18 cellular contexts compared by ENCODE assay signal in the genomic region with DNA sequence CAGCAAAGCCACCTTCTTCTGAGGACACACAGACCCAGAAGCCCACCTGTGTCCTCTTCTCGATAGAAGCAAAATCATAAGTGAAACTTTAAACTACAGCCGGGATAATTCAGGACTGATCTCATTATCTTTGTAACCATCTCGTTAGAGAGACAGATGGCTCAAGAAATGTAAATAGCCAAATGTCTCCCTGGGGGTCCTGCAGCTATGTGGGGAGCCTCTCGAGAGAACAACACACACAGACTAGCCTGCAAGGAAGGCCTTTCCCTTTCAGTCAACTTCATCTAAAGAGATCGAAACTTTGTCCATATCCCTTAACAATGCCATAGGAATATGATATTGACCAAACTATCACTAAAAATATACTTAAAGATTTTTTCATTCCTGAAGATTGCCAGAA.
DNase-seq lines count a peak whose midpoint lies in the region; ATAC-seq and TF ChIP-seq lines count a peak whose summit lies in the region.
"Had no signal": no experiment of that assay in that cellular context is flagged by ENCODE, and none has a peak within 500 bp of the region (broad histone marks: within the 10 kb centered on the region; RNA-seq: fewer than 3 reads in every experiment).

No MANE protein-coding gene starts in this region.

- no CpG with 5 or more reads among the region's 5 CpGs for WGBS in mesendoderm (ENCODE audit: extremely low coverage, insufficient coverage, low lambda C conversion rate)

- DNase-seq in GM23338 (ENCODE audit: low spot score) = peak; percentile 9
- DNase-seq in NCI-H524 treated with DMSO at 0.1 percent for 48 hours (lab: John Stamatoyannopoulos, UW) = peak; percentile 60
- DNase-seq in WTC11 (ENCODE audit: low spot score) = no peak
- DNase-seq in mesendoderm = peak; percentile 51
- no peak for DNase-seq in progenitor cell of endocrine pancreas (ENCODE audit: low spot score, unreplicated experiment)
- DNase-seq in activated gamma-delta T cell treated with Interleukin-2 at 50 U/mL for 16 hours = no peak
- DNase-seq: CD4-positive, alpha-beta memory T cell; Kasumi-1; MM.1S; NCI-H1092; NCI-H1436 treated with DMSO at 0.1 percent for 48 hours; NCI-H2029 treated with DMSO at 0.1 percent for 48 hours; NCI-H345; T-helper 1 cell had no signal

- no peak overlapping the region for H2BK5ac ChIP-seq in mesendoderm (ENCODE audit: low read length)

- H3K27ac Mint-ChIP-seq in GM23338 (no peak overlapping the region), WTC11 (no peak overlapping the region), progenitor cell of endocrine pancreas (no peak overlapping the region)
- H3K27ac Mint-ChIP-seq: CD4-positive, alpha-beta memory T cell; IgD-negative memory B cell had no signal

- no peaks in the 10 kb centered on the region for H3K36me3 ChIP-seq in GM23338 (ENCODE audit: insufficient read depth)
- no peaks in the 10 kb centered on the region for H3K36me3 ChIP-seq in mesendoderm (ENCODE audit: control insufficient read depth, insufficient read depth, low read length)
- H3K36me3 ChIP-seq: BLaER1 had no signal

- H2BK15ac ChIP-seq in mesendoderm (replicated peaks; ENCODE audit: low read depth) = no peak overlapping the region

- no peak overlapping the region for H3K56ac ChIP-seq in mesendoderm (ENCODE audit: low read length)

- H3K9me2 ChIP-seq in GM23338 (ENCODE audit: insufficient read depth) = 0 out of 2 replicates have a peak, but pooled peaks cover 4% of the 10 kb centered on the region

- H2BK120ac ChIP-seq in mesendoderm (ENCODE audit: low read depth, low read length) = no peak overlapping the region

- H3K4me2 ChIP-seq in GM23338 = no peak overlapping the region
- H3K4me2 ChIP-seq in mesendoderm (ENCODE audit: low read length) = no peak overlapping the region
- H3K4me2 ChIP-seq: BLaER1 had no signal

- no peaks in the 10 kb centered on the region for H3K79me2 ChIP-seq in GM23338 (replicated peaks; ENCODE audit: insufficient read depth)
- no peaks in the 10 kb centered on the region for H3K79me2 ChIP-seq in mesendoderm (ENCODE audit: control insufficient read depth, insufficient read depth, low read length)

- H3K27me3 ChIP-seq in GM23338 (ENCODE audit: insufficient read depth) (no peaks in the 10 kb centered on the region), mesendoderm (ENCODE audit: insufficient read depth, low read length, poor library complexity) (no peaks in the 10 kb centered on the region)
- H3K27me3 ChIP-seq: BLaER1 had no signal

- H3K9ac ChIP-seq in mesendoderm (ENCODE audit: low read length) = no peak overlapping the region
- H3K9ac ChIP-seq: BLaER1 had no signal

- no peak overlapping the region for H4K5ac ChIP-seq in mesendoderm (ENCODE audit: low read length)

- POLR2A ChIA-PET in WTC11 (lab: Charles Lee) = no interaction called here

- no peak overlapping the region for H3K23ac ChIP-seq in mesendoderm (ENCODE audit: low read length)

- ATAC-seq in GM23338 = peak; percentile 41; the same call in 1 of the 3 replicates
- ATAC-seq in WTC11 = peak; percentile 56; the same call in 1 of the 2 replicates
- no peak for ATAC-seq in HG02885 (IDR thresholded peaks at IDR 0.05; ENCODE audit: poor library complexity, unreplicated experiment)
- ATAC-seq in GM18498 (IDR thresholded peaks at IDR 0.05; ENCODE audit: unreplicated experiment) = no peak

- no peak overlapping the region for H3K4me3 ChIP-seq in GM23338
- H3K4me3 ChIP-seq in mesendoderm (ENCODE audit: low read length) = no peak overlapping the region
- H3K4me3 ChIP-seq: BLaER1 had no signal

- peaks cover 3% of the 10 kb centered on the region for H3K9me3 Mint-ChIP-seq in GM23338
- H3K9me3 Mint-ChIP-seq in WTC11 = peaks cover 21% of the 10 kb centered on the region
- H3K9me3 Mint-ChIP-seq in progenitor cell of endocrine pancreas (ENCODE audit: low read depth) = no peaks in the 10 kb centered on the region

- no peaks in the 10 kb centered on the region; the same call in 1 of the 2 replicates for H3K4me1 ChIP-seq in GM23338 (ENCODE audit: insufficient read depth)
- no peaks in the 10 kb centered on the region for H3K4me1 ChIP-seq in mesendoderm (ENCODE audit: control insufficient read depth, low read depth, low read length)
- H3K4me1 ChIP-seq: BLaER1 had no signal

- no peaks in the 10 kb centered on the region for H3F3A ChIP-seq in GM23338 (replicated peaks; ENCODE audit: low read depth)

- CTCF ChIA-PET in WTC11 (lab: Charles Lee) = no interaction called here

- H2AK5ac ChIP-seq in mesendoderm (ENCODE audit: low read length) = no peak overlapping the region

- no peak overlapping the region for H3K27ac ChIP-seq in GM23338 (ENCODE audit: low read depth)
- H3K27ac ChIP-seq in mesendoderm (ENCODE audit: low read depth, low read length) = no peak overlapping the region
- H3K27ac ChIP-seq: BLaER1 had no signal

- H4K20me1 ChIP-seq in GM23338 (replicated peaks; ENCODE audit: insufficient read depth) = no peaks in the 10 kb centered on the region
- H4K20me1 ChIP-seq: BLaER1 had no signal

- H3K79me1 ChIP-seq in mesendoderm (ENCODE audit: low read length) = no peaks in the 10 kb centered on the region

- H3K27me3 Mint-ChIP-seq in GM23338 (ENCODE audit: insufficient read depth, low read depth, poor library complexity) (peaks cover 3% of the 10 kb centered on the region), WTC11 (ENCODE audit: low read depth) (no peaks in the 10 kb centered on the region), progenitor cell of endocrine pancreas (no peaks in the 10 kb centered on the region)

- TF ChIP-seq CTCF in GM23338 (conservative IDR thresholded peaks at IDR 0.05; ENCODE audit: low read depth in 2 of 2) = no peak
- no peak for TF ChIP-seq CTCF in WTC11 (IDR thresholded peaks at IDR 0.05)
- no peak for TF ChIP-seq CTCF in progenitor cell of endocrine pancreas (IDR thresholded peaks at IDR 0.05; ENCODE audit: unreplicated experiment)

- peak overlapping the region; percentile 81; the same call in 1 of the 2 replicates for H2AFZ ChIP-seq in GM23338

- H4K8ac ChIP-seq in mesendoderm (ENCODE audit: low read depth, low read length) = no peak overlapping the region

- H3K4me1 Mint-ChIP-seq in GM23338 (peaks cover 10% of the 10 kb centered on the region), WTC11 (peaks cover 18% of the 10 kb centered on the region), progenitor cell of endocrine pancreas (ENCODE audit: low read depth) (peaks cover 11% of the 10 kb centered on the region)
- H3K4me1 Mint-ChIP-seq: CD4-positive, alpha-beta memory T cell; IgD-negative memory B cell had no signal

- H3K18ac ChIP-seq in mesendoderm (ENCODE audit: low read length) = no peak overlapping the region

- no peak overlapping the region for H3K4ac ChIP-seq in mesendoderm (ENCODE audit: low read depth, low read length)

- H3K36me3 Mint-ChIP-seq in GM23338 (ENCODE audit: low read depth) = 0 out of 3 replicates have a peak, but pooled peaks cover 9% of the 10 kb centered on the region
- no peaks in the 10 kb centered on the region; the same call in 1 of the 2 replicates for H3K36me3 Mint-ChIP-seq in WTC11
- no peaks in the 10 kb centered on the region for H3K36me3 Mint-ChIP-seq in progenitor cell of endocrine pancreas (ENCODE audit: insufficient read depth)
- H3K36me3 Mint-ChIP-seq: CD4-positive, alpha-beta memory T cell; IgD-negative memory B cell had no signal

- no peak overlapping the region; the same call in 2 of the 3 replicates for H3K4me3 Mint-ChIP-seq in GM23338
- no peak overlapping the region for H3K4me3 Mint-ChIP-seq in WTC11
- H3K4me3 Mint-ChIP-seq in progenitor cell of endocrine pancreas (ENCODE audit: low read depth) = no peak overlapping the region
- H3K4me3 Mint-ChIP-seq: CD4-positive, alpha-beta memory T cell; IgD-negative memory B cell had no signal

TF ChIP-seq in GM23338, 12 proteins besides CTCF, POLR2A, EP300 and RAD21 (continues in another document):
- TF ChIP-seq ZNF114 (CRISPR knock-in tag; IDR thresholded peaks at IDR 0.05) (no peak), NANOG (IDR thresholded peaks at IDR 0.05; ENCODE audit: borderline replicate concordance) (no peak), STAT1 (IDR thresholded peaks at IDR 0.05; ENCODE audit: unreplicated experiment) (no peak), ZNF331 (CRISPR knock-in tag; IDR thresholded peaks at IDR 0.05; ENCODE audit: low read depth) (no peak), JUNB (IDR thresholded peaks at IDR 0.05; ENCODE audit: unreplicated experiment) (no peak)

TF ChIP-seq in WTC11, 78 proteins besides CTCF, POLR2A, EP300 and RAD21:
- TF ChIP-seq ZNF423 (CRISPR knock-in tag; IDR thresholded peaks at IDR 0.05) (no peak), CREM (CRISPR knock-in tag; IDR thresholded peaks at IDR 0.05) (no peak), SP1 (CRISPR knock-in tag; conservative IDR thresholded peaks at IDR 0.05) (no peak)
- TF ChIP-seq, protein P1, sequence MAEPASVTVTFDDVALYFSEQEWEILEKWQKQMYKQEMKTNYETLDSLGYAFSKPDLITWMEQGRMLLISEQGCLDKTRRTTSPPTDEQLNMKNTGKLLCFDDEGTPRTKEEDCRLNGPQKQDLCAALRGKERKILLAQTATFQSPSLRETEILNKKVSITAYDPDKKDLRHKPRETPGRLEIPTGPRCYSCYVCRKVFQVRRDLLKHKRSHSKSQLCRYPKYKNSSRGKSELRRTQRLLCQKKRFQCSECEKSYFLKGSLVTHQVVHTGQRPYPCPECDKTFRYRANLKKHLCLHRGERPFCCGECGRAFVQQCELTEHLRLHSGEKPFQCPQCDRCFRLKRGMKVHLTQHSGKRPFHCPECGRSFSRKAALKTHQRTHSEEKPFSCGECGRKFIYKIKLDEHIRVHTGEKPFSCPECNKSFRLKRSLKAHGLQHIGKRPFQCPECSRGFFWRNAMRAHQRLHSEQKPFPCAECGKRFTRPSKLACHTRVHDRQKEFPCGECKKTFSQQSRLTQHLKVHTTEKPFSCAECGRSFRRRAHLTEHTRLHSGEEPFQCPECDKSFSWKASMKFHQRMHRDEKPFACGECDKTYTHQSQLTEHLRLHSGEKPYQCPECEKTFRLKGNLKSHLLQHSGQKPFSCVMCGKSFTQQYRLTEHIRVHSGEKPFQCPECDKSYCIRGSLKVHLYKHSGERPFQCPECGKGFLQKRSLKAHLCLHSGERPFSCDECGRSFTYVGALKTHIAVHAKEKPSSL (CRISPR knock-in tag; conservative IDR thresholded peaks at IDR 0.05) = no peak
- TF ChIP-seq, protein P2, sequence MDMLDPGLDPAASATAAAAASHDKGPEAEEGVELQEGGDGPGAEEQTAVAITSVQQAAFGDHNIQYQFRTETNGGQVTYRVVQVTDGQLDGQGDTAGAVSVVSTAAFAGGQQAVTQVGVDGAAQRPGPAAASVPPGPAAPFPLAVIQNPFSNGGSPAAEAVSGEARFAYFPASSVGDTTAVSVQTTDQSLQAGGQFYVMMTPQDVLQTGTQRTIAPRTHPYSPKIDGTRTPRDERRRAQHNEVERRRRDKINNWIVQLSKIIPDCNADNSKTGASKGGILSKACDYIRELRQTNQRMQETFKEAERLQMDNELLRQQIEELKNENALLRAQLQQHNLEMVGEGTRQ (CRISPR knock-in tag; IDR thresholded peaks at IDR 0.05) = no peak

Comparison
In these comparisons a context has a peak if more than half of its experiments do, and no peak if none do; other contexts are left out.
1. ATAC-seq: peak in GM23338 (single experiment) and WTC11 (single experiment); none in HG02885 (single experiment) and GM18498 (single experiment).
2. DNase-seq: peak in GM23338 (single experiment), NCI-H524 treated with DMSO at 0.1 percent for 48 hours (single experiment) and mesendoderm (single experiment); none in WTC11 (single experiment), progenitor cell of endocrine pancreas (single experiment) and activated gamma-delta T cell treated with Interleukin-2 at 50 U/mL for 16 hours (single experiment).